13 cellular contexts compared by ENCODE assay signal in genomic region chr2:26754972-26755670, GRCh38. TPM values are rescaled to one million over a fixed set of nuclear protein-coding genes. Genes with fewer than 3 reads are reported as not detected.
DNase-seq lines count a peak whose midpoint lies in the region; ATAC-seq and TF ChIP-seq lines count a peak whose summit lies in the region.
"Had no signal": no experiment of that assay in that cellular context is flagged by ENCODE, and none has a peak within 500 bp of the region (broad histone marks: within the 10 kb centered on the region; RNA-seq: fewer than 3 reads in every experiment).

No MANE protein-coding gene starts in this region.

- peak overlapping the region in 2 of 5 experiments; percentile 28 to 37 for H3K4me3 Mint-ChIP-seq in brain
- H3K4me3 Mint-ChIP-seq: activated T-helper 17 cell treated with anti-CD3 and anti-CD28 coated beads, Interleukin-2, amount 50 U/mL, for 72 hours had no signal

- no peak overlapping the region for H3K4me3 ChIP-seq in thyroid gland (replicated peaks in 1 of 3)
- no peak overlapping the region for H3K4me3 ChIP-seq in psoas muscle
- H3K4me3 ChIP-seq: thoracic aorta had no signal

- peak; percentile 17 for DNase-seq in NCI-H748 (lab: John Stamatoyannopoulos, UW; ENCODE audit: unreplicated experiment)
- no peak for DNase-seq in NCI-H748 treated with DMSO at 0.1 percent for 48 hours (lab: John Stamatoyannopoulos, UW)
- DNase-seq in NCI-H2029 (lab: John Stamatoyannopoulos, UW): peak; percentile 43
- peak; percentile 67 to 76 for DNase-seq in thyroid gland
- DNase-seq in NCI-H2081 treated with DMSO at 0.1 percent for 48 hours (lab: John Stamatoyannopoulos, UW): no peak
- no peak for DNase-seq in psoas muscle
- DNase-seq in T-helper 2 cell: no peak
- DNase-seq: activated CD4-positive, alpha-beta T cell treated with anti-CD3 and anti-CD28 coated beads for 4 hours; occipital lobe; stimulated activated CD4-positive, alpha-beta T cell treated with anti-CD3 and anti-CD28 coated beads, Interleukin-12 subunit alpha, Interleukin-12 subunit beta, amount 100 ng/mL, for 4 hours had no signal

- TF ChIP-seq CTCF in brain (conservative IDR thresholded peaks at IDR 0.05): no peak
- TF ChIP-seq CTCF in thyroid gland (IDR thresholded peaks at IDR 0.05): no peak
- TF ChIP-seq CTCF in psoas muscle (IDR thresholded peaks at IDR 0.05): no peak

- no peaks in the 10 kb centered on the region for H3K36me3 Mint-ChIP-seq in brain

- H3K27ac Mint-ChIP-seq in brain: peak overlapping the region in 4 of 5 experiments; percentile 37 to 80 (median 54)
- H3K27ac Mint-ChIP-seq: activated T-helper 17 cell treated with anti-CD3 and anti-CD28 coated beads, Interleukin-2, amount 50 U/mL, for 72 hours had no signal

- no peaks in the 10 kb centered on the region for H3K9me3 ChIP-seq in thyroid gland
- H3K9me3 ChIP-seq in psoas muscle: no peaks in the 10 kb centered on the region
- H3K9me3 ChIP-seq: thoracic aorta had no signal

- H3K4me1 ChIP-seq in thyroid gland: peaks cover 25 to 45% of the 10 kb centered on the region in 2 donors
- H3K4me1 ChIP-seq in psoas muscle: peaks cover 16% of the 10 kb centered on the region

- intact Hi-C loops in thyroid gland (cut with DNase I): no loop called here
- intact Hi-C loops in psoas muscle (cut with DNase I): no loop called here

- ATAC-seq in psoas muscle: no peak
- ATAC-seq: activated T-helper 17 cell treated with anti-CD3 and anti-CD28 coated beads, Interleukin-2, amount 50 U/mL, for 72 hours had no signal

- no peaks in the 10 kb centered on the region for H3K27me3 Mint-ChIP-seq in brain

- H3K27me3 ChIP-seq in thyroid gland: no peaks in the 10 kb centered on the region
- H3K27me3 ChIP-seq in psoas muscle (ENCODE audit: insufficient read depth in 3 of 3, low read length in 2 of 3): no peaks in the 10 kb centered on the region

- no peak for TF ChIP-seq POLR2A in thyroid gland (IDR thresholded peaks at IDR 0.05)

- peaks cover 0 to 6% (median 0%) of the 10 kb centered on the region in 5 experiments for H3K9me3 Mint-ChIP-seq in brain
- H3K9me3 Mint-ChIP-seq: activated T-helper 17 cell treated with anti-CD3 and anti-CD28 coated beads, Interleukin-2, amount 50 U/mL, for 72 hours had no signal

- H3K27ac ChIP-seq in thyroid gland (peak overlapping the region; percentile 3 to 88 (median 39)), psoas muscle (no peak overlapping the region)
- H3K27ac ChIP-seq: thoracic aorta had no signal

- 34 to 42% methylated on average over 3 to 4 of the region's 4 CpGs for WGBS in thyroid gland, 2 donors
- WGBS in psoas muscle, 3 donors: 69 to 77% (median 73%) methylated on average over 4 of the region's 4 CpGs

- peaks cover 63% of the 10 kb centered on the region for H3K4me1 Mint-ChIP-seq in brain

- H3K36me3 ChIP-seq in thyroid gland (no peaks in the 10 kb centered on the region), psoas muscle (ENCODE audit: insufficient read depth in 1 of 2, low read depth in 1 of 2) (no peaks in the 10 kb centered on the region)
- H3K36me3 ChIP-seq: thoracic aorta had no signal

RNA-seq across cellular contexts. Expression of gene SLC35F6, which starts 9.0 kb away (rescaled TPM):
- polyA plus RNA-seq in brain (ENCODE audit: insufficient read depth, low read depth, low replicate concordance): 14.3 TPM
- 10 to 100 TPM; 73.1 to 91.2 (median 80.7) TPM for total RNA-seq in thyroid gland
- total RNA-seq in psoas muscle: 10 to 100 TPM; 15.0 to 32.5 (median 24.4) TPM
- 10 to 100 TPM; 14.8 to 40.2 (median 25.1) TPM for polyA plus RNA-seq in psoas muscle

RNA-seq across cellular contexts. Expression of gene CENPA, which starts 30.7 kb away (rescaled TPM):
- polyA plus RNA-seq in brain (ENCODE audit: insufficient read depth, low read depth, low replicate concordance) (15.8 TPM), psoas muscle (under 1 TPM in 2 of 3 donors, not detected in 1; 0.12 to 0.23 TPM)
- total RNA-seq in thyroid gland (under 1 TPM in 1 of 4 donors, not detected in 3; 0.67 TPM), psoas muscle (not detected)
- total RNA-seq: thoracic aorta had no signal

Comparison
In these comparisons a context has a peak if more than half of its experiments do, and no peak if none do; other contexts are left out.
1. DNase-seq: peak in NCI-H748 (single experiment), NCI-H2029 (single experiment) and thyroid gland (2 of 2); none in NCI-H748 treated with DMSO at 0.1 percent for 48 hours (single experiment), NCI-H2081 treated with DMSO at 0.1 percent for 48 hours (single experiment), psoas muscle (0 of 2) and T-helper 2 cell (0 of 5).